ENCODE assay signal across 1 cellular context in the genomic region with DNA sequence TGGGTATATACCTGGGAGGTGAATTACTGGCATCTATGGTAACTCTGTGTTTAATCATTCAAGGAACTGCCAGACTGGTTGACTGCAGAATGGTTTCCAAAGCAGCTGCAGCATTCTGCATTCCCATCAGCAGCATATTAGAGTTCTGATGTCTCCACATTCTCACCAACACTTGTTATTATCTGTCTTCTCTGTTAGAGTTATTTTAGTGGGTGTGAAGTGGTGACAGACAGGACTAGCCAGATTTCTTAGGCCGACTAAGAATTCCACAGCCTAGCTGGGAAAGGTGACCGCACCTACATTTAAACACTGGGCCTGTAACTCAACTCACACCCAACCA.
TF ChIP-seq lines count a peak whose summit lies in the region.

No MANE protein-coding gene starts in this region.

TF ChIP-seq in SK-N-SH treated with all-trans-retinoic acid at 6 μM for 48 hours, 23 proteins besides CTCF, POLR2A, EP300 and RAD21 (continued from another document):
- TF ChIP-seq BACH2 (CRISPR knock-in tag; IDR thresholded peaks at IDR 0.05; ENCODE audit: borderline replicate concordance) (no peak), ZFP30 (CRISPR knock-in tag; IDR thresholded peaks at IDR 0.05) (no peak), ESRRG (CRISPR knock-in tag; IDR thresholded peaks at IDR 0.05) (no peak), SNAI2 (CRISPR knock-in tag; IDR thresholded peaks at IDR 0.05) (no peak), TCF4 (CRISPR knock-in tag; IDR thresholded peaks at IDR 0.05; ENCODE audit: borderline replicate concordance) (no peak), ZFP3 (CRISPR knock-in tag; IDR thresholded peaks at IDR 0.05) (no peak), ARNTL (CRISPR knock-in tag; IDR thresholded peaks at IDR 0.05; ENCODE audit: borderline replicate concordance, low read depth) (no peak), ZNF565 (CRISPR knock-in tag; conservative IDR thresholded peaks at IDR 0.05; ENCODE audit: low read depth) (no peak), CSRNP3 (CRISPR knock-in tag; IDR thresholded peaks at IDR 0.05) (no peak), GLIS3 (CRISPR knock-in tag; IDR thresholded peaks at IDR 0.05) (no peak)
- TF ChIP-seq, protein P1, sequence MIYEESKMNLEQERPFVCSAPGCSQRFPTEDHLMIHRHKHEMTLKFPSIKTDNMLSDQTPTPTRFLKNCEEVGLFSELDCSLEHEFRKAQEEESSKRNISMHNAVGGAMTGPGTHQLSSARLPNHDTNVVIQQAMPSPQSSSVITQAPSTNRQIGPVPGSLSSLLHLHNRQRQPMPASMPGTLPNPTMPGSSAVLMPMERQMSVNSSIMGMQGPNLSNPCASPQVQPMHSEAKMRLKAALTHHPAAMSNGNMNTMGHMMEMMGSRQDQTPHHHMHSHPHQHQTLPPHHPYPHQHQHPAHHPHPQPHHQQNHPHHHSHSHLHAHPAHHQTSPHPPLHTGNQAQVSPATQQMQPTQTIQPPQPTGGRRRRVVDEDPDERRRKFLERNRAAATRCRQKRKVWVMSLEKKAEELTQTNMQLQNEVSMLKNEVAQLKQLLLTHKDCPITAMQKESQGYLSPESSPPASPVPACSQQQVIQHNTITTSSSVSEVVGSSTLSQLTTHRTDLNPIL (CRISPR knock-in tag; IDR thresholded peaks at IDR 0.05; ENCODE audit: low read depth), result no peak
- TF ChIP-seq, protein P2, sequence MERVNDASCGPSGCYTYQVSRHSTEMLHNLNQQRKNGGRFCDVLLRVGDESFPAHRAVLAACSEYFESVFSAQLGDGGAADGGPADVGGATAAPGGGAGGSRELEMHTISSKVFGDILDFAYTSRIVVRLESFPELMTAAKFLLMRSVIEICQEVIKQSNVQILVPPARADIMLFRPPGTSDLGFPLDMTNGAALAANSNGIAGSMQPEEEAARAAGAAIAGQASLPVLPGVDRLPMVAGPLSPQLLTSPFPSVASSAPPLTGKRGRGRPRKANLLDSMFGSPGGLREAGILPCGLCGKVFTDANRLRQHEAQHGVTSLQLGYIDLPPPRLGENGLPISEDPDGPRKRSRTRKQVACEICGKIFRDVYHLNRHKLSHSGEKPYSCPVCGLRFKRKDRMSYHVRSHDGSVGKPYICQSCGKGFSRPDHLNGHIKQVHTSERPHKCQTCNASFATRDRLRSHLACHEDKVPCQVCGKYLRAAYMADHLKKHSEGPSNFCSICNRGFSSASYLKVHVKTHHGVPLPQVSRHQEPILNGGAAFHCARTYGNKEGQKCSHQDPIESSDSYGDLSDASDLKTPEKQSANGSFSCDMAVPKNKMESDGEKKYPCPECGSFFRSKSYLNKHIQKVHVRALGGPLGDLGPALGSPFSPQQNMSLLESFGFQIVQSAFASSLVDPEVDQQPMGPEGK (CRISPR knock-in tag; IDR thresholded peaks at IDR 0.05; ENCODE audit: borderline replicate concordance), result no peak
TF ChIP-seq in SK-N-SH treated with all-trans-retinoic acid at 6 μM for 48 hours: peak in this region for 0.
